11 cellular contexts compared by ENCODE assay signal in genomic region chr22:32802291-32802826, GRCh38. TPM values are rescaled to one million over a fixed set of nuclear protein-coding genes. Genes with fewer than 3 reads are reported as not detected.
DNase-seq lines count a peak whose midpoint lies in the region; ATAC-seq and TF ChIP-seq lines count a peak whose summit lies in the region.
"Had no signal": no experiment of that assay in that cellular context is flagged by ENCODE, and none has a peak within 500 bp of the region (broad histone marks: within the 10 kb centered on the region; RNA-seq: fewer than 3 reads in every experiment).

No MANE protein-coding gene starts in this region.

- peaks cover 4% of the 10 kb centered on the region for H3K27me3 Mint-ChIP-seq in nephron (ENCODE audit: low read depth)

- ATAC-seq in Right ventricle myocardium superior (ENCODE audit: poor library complexity) (no peak), GM19397 (IDR thresholded peaks at IDR 0.05; ENCODE audit: unreplicated experiment) (no peak)

- WGBS in esophagus squamous epithelium, 2 donors, result 10 to 13% methylated on average over 12 of the region's 12 CpGs

- peaks cover 66% of the 10 kb centered on the region for H3K4me1 Mint-ChIP-seq in nephron

- no peak for TF ChIP-seq CTCF in right atrium auricular region (IDR thresholded peaks at IDR 0.05)
- no peak for TF ChIP-seq CTCF in esophagus squamous epithelium (IDR thresholded peaks at IDR 0.05)
- TF ChIP-seq CTCF in nephron (IDR thresholded peaks at IDR 0.05; ENCODE audit: unreplicated experiment in 3 of 3), result no peak
- TF ChIP-seq CTCF in vagina (IDR thresholded peaks at IDR 0.05), result no peak

- H3K27ac Mint-ChIP-seq in nephron, result peak overlapping the region; percentile 54 to 80 (median 72)
- H3K27ac Mint-ChIP-seq: CD4-positive, alpha-beta T cell had no signal

- H3K4me3 ChIP-seq in right atrium auricular region (peak overlapping the region; percentile 98 to 100), esophagus squamous epithelium (peak overlapping the region; percentile 46 to 80 (median 74)), vagina (peak overlapping the region; percentile 81 to 83)

- TF ChIP-seq POLR2A in esophagus squamous epithelium (IDR thresholded peaks at IDR 0.05), result no peak
- TF ChIP-seq POLR2A in vagina (IDR thresholded peaks at IDR 0.05), result no peak

- no peaks in the 10 kb centered on the region for H3K36me3 Mint-ChIP-seq in nephron (ENCODE audit: low read depth)

- peak overlapping the region; percentile 86 to 99 (median 96) for H3K4me3 Mint-ChIP-seq in nephron
- H3K4me3 Mint-ChIP-seq: CD4-positive, alpha-beta T cell had no signal

- DNase-seq in right atrium auricular region (ENCODE audit: low spot score) (no peak), Right ventricle myocardium superior (no peak), esophagus squamous epithelium (lab: John Stamatoyannopoulos, UW) (no peak), vagina (ENCODE audit: extremely low spot score in 2 of 2) (no peak), SHP77 (lab: John Stamatoyannopoulos, UW) (no peak)
- DNase-seq in stimulated activated naive CD4-positive, alpha-beta T cell treated with Interleukin-2 at 50 U/mL for 16 hours (lab: John Stamatoyannopoulos, UW), result no peak
- DNase-seq: CD4-positive, alpha-beta T cell; NCI-H2081; stimulated activated naive CD4-positive, alpha-beta T cell had no signal

- H3K9me3 Mint-ChIP-seq in nephron, result no peaks in the 10 kb centered on the region
- H3K9me3 Mint-ChIP-seq: CD4-positive, alpha-beta T cell had no signal

- H3K4me1 ChIP-seq in right atrium auricular region (peaks cover 0 to 42% of the 10 kb centered on the region in 2 donors), esophagus squamous epithelium (peaks cover 2 to 65% (median 11%) of the 10 kb centered on the region in 3 donors), vagina (peaks cover 53% of the 10 kb centered on the region)

- H3K27me3 ChIP-seq in right atrium auricular region (no peaks in the 10 kb centered on the region), esophagus squamous epithelium (peaks cover 0 to 49% (median 2%) of the 10 kb centered on the region in 4 donors), vagina (no peaks in the 10 kb centered on the region)

- H3K36me3 ChIP-seq in right atrium auricular region, result peaks cover 27% of the 10 kb centered on the region
- no peaks in the 10 kb centered on the region for H3K36me3 ChIP-seq in esophagus squamous epithelium
- H3K36me3 ChIP-seq in vagina, result no peaks in the 10 kb centered on the region

- intact Hi-C loops in Right ventricle myocardium superior (cut with DNase I), result loop anchor here (5.0 kb wide), 1 partner anchor 185 kb away; no protein-coding TSS in a partner anchor
- intact Hi-C loops in esophagus squamous epithelium (cut with DNase I), result loop anchor here (10.0 kb wide), 1 partner anchor 182 kb away; no protein-coding TSS in a partner anchor
- intact Hi-C loops in vagina (cut with DNase I), result loop anchor here (5.0 to 10.0 kb wide), 5 partner anchors 35 to 192 kb away; no protein-coding TSS in a partner anchor

- H3K27ac ChIP-seq in right atrium auricular region (peak overlapping the region; percentile 92 to 97), esophagus squamous epithelium (peak overlapping the region; percentile 74 to 94 (median 86)), vagina (peak overlapping the region; percentile 95)

- no peaks in the 10 kb centered on the region for H3K9me3 ChIP-seq in right atrium auricular region
- H3K9me3 ChIP-seq in esophagus squamous epithelium, result no peaks in the 10 kb centered on the region
- no peaks in the 10 kb centered on the region for H3K9me3 ChIP-seq in vagina

RNA-seq across cellular contexts. Expression of gene TIMP3, which starts 0.9 kb away (rescaled TPM):
- 100 to 1,000 TPM; 625 to 711 TPM for total RNA-seq in right atrium auricular region
- 266 TPM for total RNA-seq in Right ventricle myocardium superior
- 100 to 1,000 TPM in 1 of 4 donors, 10 to 100 TPM in 3; 15.3 to 306 (median 54.2) TPM for total RNA-seq in esophagus squamous epithelium
- 262 TPM for total RNA-seq in vagina
